In the genomic region with DNA sequence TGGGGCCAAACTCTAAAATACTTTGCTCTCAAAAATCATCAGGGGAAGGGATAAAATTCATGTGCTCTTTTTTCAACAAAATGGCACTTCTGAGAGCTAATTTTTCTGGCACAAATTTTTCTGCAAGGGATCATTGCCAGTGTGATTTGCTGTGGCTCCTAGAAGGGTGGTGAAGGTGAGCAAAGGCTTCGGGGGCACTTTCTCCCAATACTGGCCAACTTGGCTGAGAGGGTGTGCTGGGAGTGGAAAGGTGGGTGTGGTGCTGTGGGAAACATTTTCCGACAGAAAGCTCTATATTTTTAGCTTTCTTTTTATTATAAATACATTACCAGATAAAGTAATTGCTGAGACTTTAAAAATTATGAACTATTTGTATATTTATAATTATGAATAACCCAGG, we compare ENCODE assay signal across 16 cellular contexts. TPM values are rescaled to one million over a fixed set of nuclear protein-coding genes. Genes with fewer than 3 reads are reported as not detected.
DNase-seq lines count a peak whose midpoint lies in the region; ATAC-seq and TF ChIP-seq lines count a peak whose summit lies in the region.
"Had no signal": no experiment of that assay in that cellular context is flagged by ENCODE, and none has a peak within 500 bp of the region (broad histone marks: within the 10 kb centered on the region; RNA-seq: fewer than 3 reads in every experiment).

No MANE protein-coding gene starts in this region.

- TF ChIP-seq EP300 in gastroesophageal sphincter (IDR thresholded peaks at IDR 0.05) (no peak), sigmoid colon (IDR thresholded peaks at IDR 0.05) (no peak)

- H3K27me3 Mint-ChIP-seq in immature natural killer cell (ENCODE audit: low read depth in 3 of 3), result peaks cover 0 to 7% (median 2%) of the 10 kb centered on the region in 3 donors

- H3K27ac ChIP-seq in gastroesophageal sphincter, result peak overlapping the region in 3 of 4 donors; percentile 41 to 48 (median 46)
- peak overlapping the region; percentile 72 for H3K27ac ChIP-seq in right cardiac atrium (ENCODE audit: low read length)
- peak overlapping the region; percentile 5 to 86 (median 60) for H3K27ac ChIP-seq in sigmoid colon
- no peak overlapping the region for H3K27ac ChIP-seq in right lobe of liver
- H3K27ac ChIP-seq: KMS-11 had no signal

- no peaks in the 10 kb centered on the region for H3K36me3 Mint-ChIP-seq in immature natural killer cell
- H3K36me3 Mint-ChIP-seq: CD14-positive monocyte had no signal

- ATAC-seq in gastroesophageal sphincter (no peak), right cardiac atrium (no peak), right lobe of liver (no peak)
- ATAC-seq in activated CD4-positive, CD25-positive, alpha-beta regulatory T cell treated with anti-CD3 and anti-CD28 coated beads, Interleukin-2, amount 50 U/mL, for 24 hours, result no peak

- TF ChIP-seq CTCF in gastroesophageal sphincter (IDR thresholded peaks at IDR 0.05), result no peak
- TF ChIP-seq CTCF in sigmoid colon (IDR thresholded peaks at IDR 0.05), result no peak
- TF ChIP-seq CTCF in right lobe of liver (IDR thresholded peaks at IDR 0.05), result no peak

- H3K27ac Mint-ChIP-seq in immature natural killer cell, result no peak overlapping the region

- H3K9me3 ChIP-seq in gastroesophageal sphincter (no peaks in the 10 kb centered on the region), right cardiac atrium (ENCODE audit: control insufficient read depth, low read length) (no peaks in the 10 kb centered on the region), sigmoid colon (no peaks in the 10 kb centered on the region), right lobe of liver (no peaks in the 10 kb centered on the region)

- intact Hi-C loops in right cardiac atrium (cut with DNase I) (no loop called here), sigmoid colon (cut with DNase I) (no loop called here), right lobe of liver (cut with DNase I) (no loop called here)

- WGBS in gastroesophageal sphincter (ENCODE audit: low coverage in 1 of 2), 2 donors, result 19 to 53% methylated on average over 2 of the region's 2 CpGs
- WGBS in right cardiac atrium, result 45% methylated on average over 2 of the region's 2 CpGs
- WGBS in sigmoid colon, 2 donors, result 86 to 93% methylated on average over 2 of the region's 2 CpGs
- 71% methylated on average over 2 of the region's 2 CpGs for WGBS in right lobe of liver (ENCODE audit: insufficient coverage, low coverage, low lambda C conversion rate, missing lambda C conversion rate)

- H3K4me1 ChIP-seq in gastroesophageal sphincter, result no peaks in the 10 kb centered on the region
- H3K4me1 ChIP-seq in right cardiac atrium (ENCODE audit: control insufficient read depth, insufficient read depth, low read length), result no peaks in the 10 kb centered on the region
- peaks cover 0 to 35% (median 7%) of the 10 kb centered on the region in 4 donors for H3K4me1 ChIP-seq in sigmoid colon
- no peaks in the 10 kb centered on the region for H3K4me1 ChIP-seq in right lobe of liver

- no peaks in the 10 kb centered on the region for H3K4me1 Mint-ChIP-seq in immature natural killer cell
- H3K4me1 Mint-ChIP-seq: CD14-positive monocyte had no signal

- H3K4me3 Mint-ChIP-seq in immature natural killer cell, result no peak overlapping the region
- H3K4me3 Mint-ChIP-seq: CD14-positive monocyte had no signal

- peaks cover 16% of the 10 kb centered on the region for H3K27me3 ChIP-seq in gastroesophageal sphincter
- H3K27me3 ChIP-seq in right cardiac atrium (ENCODE audit: control insufficient read depth, insufficient read depth), result no peaks in the 10 kb centered on the region
- no peaks in the 10 kb centered on the region for H3K27me3 ChIP-seq in sigmoid colon
- no peaks in the 10 kb centered on the region for H3K27me3 ChIP-seq in right lobe of liver

- no peak for DNase-seq in right cardiac atrium
- no peak for DNase-seq in sigmoid colon
- DNase-seq in immature natural killer cell, result no peak
- no peak for DNase-seq in right lobe of liver
- DNase-seq in H4 (ENCODE audit: low spot score), result no peak
- DNase-seq: DMS79, NCI-H1417 treated with DMSO at 0.1 percent for 48 hours, NCI-H1930, NCI-H345 had no signal

- H3K4me3 ChIP-seq in gastroesophageal sphincter, result peak overlapping the region in 1 of 2 donors; percentile 25
- H3K4me3 ChIP-seq in right cardiac atrium (ENCODE audit: low read length), result peak overlapping the region; percentile 77
- H3K4me3 ChIP-seq in sigmoid colon, result peak overlapping the region; percentile 26 to 43 (median 36)
- no peak overlapping the region for H3K4me3 ChIP-seq in right lobe of liver

- TF ChIP-seq POLR2A in gastroesophageal sphincter (IDR thresholded peaks at IDR 0.05) (no peak), sigmoid colon (IDR thresholded peaks at IDR 0.05) (no peak), right lobe of liver (IDR thresholded peaks at IDR 0.05) (no peak)

- H3K9me3 Mint-ChIP-seq in immature natural killer cell, result peaks cover 0 to 1% (median 0%) of the 10 kb centered on the region in 6 donors

- H3K36me3 ChIP-seq in gastroesophageal sphincter (no peaks in the 10 kb centered on the region), sigmoid colon (no peaks in the 10 kb centered on the region), right lobe of liver (no peaks in the 10 kb centered on the region)

RNA-seq across cellular contexts. Expression of gene SMYD1, which starts 0.4 kb away (rescaled TPM):
- total RNA-seq in gastroesophageal sphincter, result 10 to 100 TPM in 3 of 4 donors, 1 to 10 TPM in 1; 2.0 to 37.0 (median 13.2) TPM
- total RNA-seq in right cardiac atrium, result 100 to 1,000 TPM; 147 to 198 (median 169) TPM
- polyA plus RNA-seq in right cardiac atrium, result 96.1 TPM
- total RNA-seq in sigmoid colon, result 10 to 100 TPM in 3 of 4 donors, 1 to 10 TPM in 1; 8.6 to 45.7 (median 32.8) TPM
- 1 to 10 TPM in 1 of 3 donors, under 1 TPM in 1, not detected in 1; under 0.01 to 1.1 TPM for polyA plus RNA-seq in sigmoid colon
- polyA plus RNA-seq in immature natural killer cell, result not detected
- not detected for total RNA-seq in right lobe of liver
- total RNA-seq in H4 (2014; rRNA removed; shearing (Covaris generic)), result not detected in 2 replicates
- total RNA-seq: H1, HT-29, RPMI7951 had no signal
- polyA plus RNA-seq: CD14-positive monocyte had no signal

RNA-seq across cellular contexts. Expression of gene KRCC1, which starts 12.5 kb away (rescaled TPM):
- total RNA-seq in gastroesophageal sphincter (10 to 100 TPM; 28.3 to 45.3 (median 32.9) TPM), right cardiac atrium (10 to 100 TPM; 24.6 to 27.4 (median 25.9) TPM), sigmoid colon (10 to 100 TPM; 27.7 to 48.2 (median 38.4) TPM), right lobe of liver (10 to 100 TPM in 5 of 6 experiments, 1 to 10 TPM in 1; 9.3 to 17.1 (median 11.5) TPM)
- polyA plus RNA-seq in right cardiac atrium (31.6 TPM), sigmoid colon (100 to 1,000 TPM in 1 of 3 donors, 10 to 100 TPM in 2; 42.1 to 129 (median 79.9) TPM), immature natural killer cell (10 to 100 TPM; 31.1 to 36.6 (median 33.1) TPM)
- total RNA-seq in H4 (2014; rRNA removed; shearing (Covaris generic)), result 28.3 and 35.3 TPM in 2 replicates

RNA-seq across cellular contexts. Expression of gene RNU2-63P, which starts 51.7 kb away (rescaled TPM):
- total RNA-seq in gastroesophageal sphincter (not detected), right cardiac atrium (1 to 10 TPM in 1 of 4 donors, not detected in 3; 5.2 TPM), sigmoid colon (not detected), right lobe of liver (1 to 10 TPM in 3 of 6 experiments, not detected in 3; 2.0 to 4.2 (median 2.6) TPM)
- polyA plus RNA-seq in right cardiac atrium (not detected), sigmoid colon (not detected), immature natural killer cell (1 to 10 TPM in 1 of 3 donors, not detected in 2; 6.2 TPM)
- not detected in 2 replicates for total RNA-seq in H4 (2014; rRNA removed; shearing (Covaris generic))
- total RNA-seq: HT-29, RPMI7951 had no signal
- polyA plus RNA-seq: H1 had no signal

RNA-seq across cellular contexts. Expression of gene FABP1, which starts 59.8 kb away (rescaled TPM):
- total RNA-seq in gastroesophageal sphincter (not detected), right cardiac atrium (not detected), sigmoid colon (1 to 10 TPM in 1 of 4 donors, not detected in 3; 5.4 TPM), right lobe of liver (1,000 to 10,000 TPM in 3 of 6 experiments, 100 to 1,000 TPM in 3; 326 to 1,933 (median 908) TPM)
- polyA plus RNA-seq in right cardiac atrium (1.1 TPM), sigmoid colon (over 10,000 TPM in 1 of 3 donors, 1,000 to 10,000 TPM in 2; 7,344 to 26,931 (median 8,536) TPM), immature natural killer cell (not detected)
- not detected in 2 replicates for total RNA-seq in H4 (2014; rRNA removed; shearing (Covaris generic))
- total RNA-seq: H1, HT-29, RPMI7951 had no signal
- polyA plus RNA-seq: CD14-positive monocyte had no signal

Comparison
In these comparisons a context has a peak if more than half of its experiments do, and no peak if none do; other contexts are left out.
1. H3K27ac ChIP-seq: peak in gastroesophageal sphincter (3 of 4), right cardiac atrium (single experiment) and sigmoid colon (4 of 4); none in right lobe of liver (0 of 3).
2. H3K4me3 ChIP-seq: peak in right cardiac atrium (single experiment) and sigmoid colon (4 of 4); none in right lobe of liver (0 of 3).